12 cellular contexts compared by ENCODE assay signal in genomic region chr5:69238760-69239251, GRCh38. TPM values are rescaled to one million over a fixed set of nuclear protein-coding genes. Genes with fewer than 3 reads are reported as not detected.
DNase-seq lines count a peak whose midpoint lies in the region; ATAC-seq and TF ChIP-seq lines count a peak whose summit lies in the region.
"Had no signal": no experiment of that assay in that cellular context is flagged by ENCODE, and none has a peak within 500 bp of the region (broad histone marks: within the 10 kb centered on the region; RNA-seq: fewer than 3 reads in every experiment).

No MANE protein-coding gene starts in this region.

- H3K79me2 ChIP-seq in HCT116 (ENCODE audit: insufficient read depth, low read length): peaks cover 88% of the 10 kb centered on the region

- H3K4me3 ChIP-seq in HCT116 (replicated peaks in 1 of 2; ENCODE audit: low read depth in 1 of 2, low read length in 2 of 2): peak overlapping the region in 1 of 2 experiments; percentile 37; a peak in 1 of 4 replicates
- no peak overlapping the region for H3K4me3 ChIP-seq in adipocyte (ENCODE audit: low read length)
- no peak overlapping the region for H3K4me3 ChIP-seq in fibroblast of villous mesenchyme (ENCODE audit: low read depth, low read length)

- no peak for TF ChIP-seq CTCF in HCT116 (IDR thresholded peaks at IDR 0.05 in 2 of 3, conservative IDR thresholded peaks at IDR 0.05 in 1 of 3; ENCODE audit: borderline replicate concordance in 1 of 3, insufficient read depth in 1 of 3, low read depth in 2 of 3, low read length in 2 of 3)
- TF ChIP-seq CTCF in fibroblast of villous mesenchyme (IDR thresholded peaks at IDR 0.05; ENCODE audit: insufficient read depth, low read depth, low read length): no peak
- no peak for TF ChIP-seq CTCF in glutamatergic neuron (IDR thresholded peaks at IDR 0.05; ENCODE audit: partially characterized antibody, unreplicated experiment)

- RAD21 ChIA-PET in HCT116 (lab: Charles Lee; ENCODE audit: low non-redundant PET in 1 of 2, low total read pairs in 2 of 2, uncharacterized antibody in 2 of 2, unreplicated experiment in 2 of 2): no interaction called here

- H3K9me3 ChIP-seq in HCT116 (ENCODE audit: control insufficient read depth in 1 of 2, insufficient read depth in 1 of 2, low read depth in 1 of 2, low read length in 2 of 2) (no peaks in the 10 kb centered on the region), adipocyte (ENCODE audit: control insufficient read depth, low read length) (no peaks in the 10 kb centered on the region)

- H4K20me1 ChIP-seq in HCT116 (ENCODE audit: insufficient read depth): peaks cover 7% of the 10 kb centered on the region; the same call in 1 of the 2 replicates

- ATAC-seq in HCT116 (peak; percentile 52), HG03135 (IDR thresholded peaks at IDR 0.05; ENCODE audit: unreplicated experiment) (no peak)

- no peak for TF ChIP-seq POLR2A in HCT116 (IDR thresholded peaks at IDR 0.05; ENCODE audit: borderline replicate concordance, extremely low read depth, insufficient read depth, insufficient read length)

- peak overlapping the region; percentile 78 for H3K4me2 ChIP-seq in HCT116 (ENCODE audit: low read length)

- DNase-seq in A172 (ENCODE audit: low spot score): peak; percentile 74
- peak; percentile 71 for DNase-seq in HCT116 (ENCODE audit: low read depth, low spot score)
- peak; percentile 73 for DNase-seq in adipocyte (ENCODE audit: low read depth)
- DNase-seq in fibroblast of villous mesenchyme (ENCODE audit: low read depth): peak; percentile 64
- no peak for DNase-seq in activated T-cell treated with anti-CD3 and anti-CD28 coated beads for 4 hours
- DNase-seq in NCI-H1694 treated with DMSO at 0.1 percent for 48 hours (lab: John Stamatoyannopoulos, UW): no peak
- no peak for DNase-seq in glutamatergic neuron
- DNase-seq: activated T-cell treated with anti-CD3 and anti-CD28 coated beads, Interleukin-2, amount 50 U/mL, for 48 hours; NCI-H1105; nephron progenitor cell; stimulated activated CD4-positive, alpha-beta T cell treated with anti-CD3 and anti-CD28 coated beads, Interleukin-4, amount 100 ng/mL, for 1 hour had no signal

- peaks cover 3% of the 10 kb centered on the region for H3K9me3 Mint-ChIP-seq in glutamatergic neuron (ENCODE audit: unreplicated experiment)

- intact Hi-C loops in HCT116 (cut with micrococcal nuclease): no loop called here

- H3K36me3 ChIP-seq in HCT116 (ENCODE audit: control insufficient read depth in 1 of 2, insufficient read depth in 2 of 2, low read length in 2 of 2): peaks cover 4 to 10% of the 10 kb centered on the region in 2 experiments; a peak in 2 of 4 replicates
- H3K36me3 ChIP-seq in adipocyte (ENCODE audit: control insufficient read depth, insufficient read depth, low read length, severe bottlenecking): peaks cover 20% of the 10 kb centered on the region

- H3K27me3 Mint-ChIP-seq in glutamatergic neuron (ENCODE audit: unreplicated experiment): peaks cover 5% of the 10 kb centered on the region

- TF ChIP-seq RAD21 in HCT116 (IDR thresholded peaks at IDR 0.05; ENCODE audit: low read depth): no peak

- peaks cover 37 to 65% of the 10 kb centered on the region in 2 experiments for H3K4me1 ChIP-seq in HCT116 (ENCODE audit: control insufficient read depth in 1 of 2, insufficient read depth in 2 of 2, low read length in 2 of 2)
- H3K4me1 ChIP-seq in adipocyte (ENCODE audit: control insufficient read depth, insufficient read depth, low read length): peaks cover 45% of the 10 kb centered on the region

- POLR2A ChIA-PET in HCT116 (lab: Charles Lee): no interaction called here

- no peaks in the 10 kb centered on the region for H3K36me3 Mint-ChIP-seq in glutamatergic neuron (ENCODE audit: unreplicated experiment)

- no TSS peak for BruUV-seq in HCT116 (replicated peaks; lab: Mats Ljungman, UMichigan)

- H3K27me3 ChIP-seq in HCT116 (ENCODE audit: insufficient read depth, low read length): no peaks in the 10 kb centered on the region
- H3K27me3 ChIP-seq in adipocyte (replicated peaks; ENCODE audit: control insufficient read depth, insufficient read depth, low read length): no peaks in the 10 kb centered on the region

- no peak overlapping the region for H2AFZ ChIP-seq in HCT116 (ENCODE audit: low read depth, low read length, poor library complexity, severe bottlenecking)

- H3K9me2 ChIP-seq in HCT116 (ENCODE audit: insufficient read depth): no peaks in the 10 kb centered on the region

- peak overlapping the region; percentile 90 for H3K27ac ChIP-seq in HCT116 (ENCODE audit: low read depth, low read length)

- no peak overlapping the region for H3K4me3 Mint-ChIP-seq in glutamatergic neuron (ENCODE audit: unreplicated experiment)
- H3K4me3 Mint-ChIP-seq: nephron progenitor cell had no signal

- peak overlapping the region; percentile 32 for H3K9ac ChIP-seq in HCT116 (ENCODE audit: low read length)
- peak overlapping the region; percentile 19 for H3K9ac ChIP-seq in adipocyte (ENCODE audit: low read length)

- CTCF ChIA-PET in HCT116 (lab: Charles Lee): interaction anchor here (1.1 kb wide), 1 partner anchor 96 kb away, joined by 4 read pairs; no protein-coding TSS in a partner anchor

- peaks cover 8% of the 10 kb centered on the region for H3K4me1 Mint-ChIP-seq in glutamatergic neuron (ENCODE audit: low read depth, unreplicated experiment)

- no peak overlapping the region for H3K27ac Mint-ChIP-seq in glutamatergic neuron (ENCODE audit: unreplicated experiment)
- H3K27ac Mint-ChIP-seq: nephron progenitor cell had no signal

TF ChIP-seq in HCT116, 20 proteins besides CTCF, POLR2A, EP300 and RAD21 (continues in another document):
- TF ChIP-seq ZBTB33 (IDR thresholded peaks at IDR 0.05; ENCODE audit: extremely low read depth, insufficient replicate concordance, low read length) (no peak), EZH2phosphoT487 (IDR thresholded peaks at IDR 0.05; ENCODE audit: borderline replicate concordance) (no peak), YY1 (IDR thresholded peaks at IDR 0.05; ENCODE audit: extremely low read depth, insufficient replicate concordance, low read depth, low read length) (no peak), ELF1 (IDR thresholded peaks at IDR 0.05; ENCODE audit: borderline replicate concordance, low read depth) (no peak; the same call in 1 of the 2 replicates), TCF7L2 (IDR thresholded peaks at IDR 0.05; ENCODE audit: borderline replicate concordance, extremely low read depth, insufficient read depth, insufficient read length) (no peak), ATF3 (IDR thresholded peaks at IDR 0.05) (peak; percentile 60), REST (IDR thresholded peaks at IDR 0.05; ENCODE audit: low read depth) (no peak), SP1 (IDR thresholded peaks at IDR 0.05; ENCODE audit: low read depth) (peak; percentile 75), EGR1 (IDR thresholded peaks at IDR 0.05; ENCODE audit: low read depth) (no peak), ZNF274 (IDR thresholded peaks at IDR 0.05; ENCODE audit: low read depth, low read length) (no peak)

RNA-seq across cellular contexts. Expression of gene CDK7, which starts 4.1 kb away (rescaled TPM):
- total RNA-seq in A172 (2014; rRNA removed; shearing (Covaris generic)): 90.1 and 96.2 TPM in 2 replicates
- total RNA-seq in HCT116 (2021; ENCODE audit: unreplicated experiment) (67.0 TPM), fibroblast of villous mesenchyme (42.5 and 91.1 TPM in 2 replicates), glutamatergic neuron (ENCODE audit: unreplicated experiment) (17.0 TPM)
- 59.9 and 63.8 TPM in 2 replicates for polyA plus RNA-seq in HCT116 (2012)

RNA-seq across cellular contexts. Expression of gene CENPH, which starts 49.4 kb away (rescaled TPM):
- 87.3 and 102 TPM in 2 replicates for total RNA-seq in A172 (2014; rRNA removed; shearing (Covaris generic))
- total RNA-seq in HCT116 (2021; ENCODE audit: unreplicated experiment) (23.4 TPM), fibroblast of villous mesenchyme (11.9 and 12.1 TPM in 2 replicates), glutamatergic neuron (ENCODE audit: unreplicated experiment) (9.5 TPM)
- polyA plus RNA-seq in HCT116 (2012): 12.8 and 16.1 TPM in 2 replicates

Comparison
In these comparisons a context has a peak if more than half of its experiments do, and no peak if none do; other contexts are left out.
1. DNase-seq: peak in A172 (single experiment), HCT116 (single experiment), adipocyte (single experiment) and fibroblast of villous mesenchyme (single experiment); none in activated T-cell treated with anti-CD3 and anti-CD28 coated beads for 4 hours (single experiment), NCI-H1694 treated with DMSO at 0.1 percent for 48 hours (single experiment) and glutamatergic neuron (single experiment).